In the genomic region with DNA sequence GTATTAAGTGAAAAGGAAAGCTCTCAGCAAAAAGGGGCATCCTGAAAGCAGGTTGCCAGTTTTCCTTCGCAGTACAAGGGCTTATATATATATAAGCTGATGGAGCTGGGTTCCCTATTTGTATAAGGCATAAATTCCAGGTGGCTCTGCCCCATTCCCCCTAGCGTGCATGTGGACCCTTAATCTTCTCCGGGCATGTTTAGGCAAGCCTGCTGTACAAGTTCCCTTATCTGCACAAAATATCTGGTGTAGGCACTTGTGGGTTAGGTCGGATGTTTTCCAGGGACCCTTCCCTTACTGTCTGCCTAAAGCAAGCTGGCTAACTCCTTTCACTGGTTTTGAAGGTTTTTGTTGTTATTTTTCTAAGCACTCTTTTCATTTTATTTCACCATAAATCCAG, we compare ENCODE assay signal across 17 cellular contexts.
DNase-seq lines count a peak whose midpoint lies in the region; ATAC-seq and TF ChIP-seq lines count a peak whose summit lies in the region.
"Had no signal": no experiment of that assay in that cellular context is flagged by ENCODE, and none has a peak within 500 bp of the region (broad histone marks: within the 10 kb centered on the region; RNA-seq: fewer than 3 reads in every experiment).

No MANE protein-coding gene starts in this region.

- DNase-seq in CD4-positive, alpha-beta memory T cell = no peak
- DNase-seq in NCI-H524 treated with DMSO at 0.1 percent for 48 hours (lab: John Stamatoyannopoulos, UW) (peak; percentile 41), NCI-H82 (lab: John Stamatoyannopoulos, UW) (no peak), NCI-H2081 (lab: John Stamatoyannopoulos, UW) (no peak)
- no peak for DNase-seq in activated T-helper 2 cell treated with anti-CD3 and anti-CD28 coated beads, Interferon-gamma antibody, Interleukin-2, Interleukin-4, amounts not matched to agents 10 μg/mL and 5 μg/mL and 100 μg/mL, durations not matched to agents 14 hours and 24 hours and 36 hours (ENCODE audit: low spot score)
- DNase-seq: activated CD4-positive, alpha-beta T cell treated with anti-CD3 and anti-CD28 coated beads, Interleukin-2, amount 50 U/mL, for 4 hours; anterior cingulate cortex; gastrocnemius medialis; naive B cell; NCI-H2081 treated with DMSO at 0.1 percent for 48 hours; psoas muscle; T1000 had no signal

- CTCF ChIA-PET in CD4-positive, alpha-beta memory T cell (lab: Charles Lee; ENCODE audit: partially characterized antibody) = no interaction called here

- no peaks in the 10 kb centered on the region for H3K27me3 ChIP-seq in CD4-positive, alpha-beta memory T cell (ENCODE audit: insufficient read depth, low read length)
- H3K27me3 ChIP-seq: gastrocnemius medialis had no signal

- no peak overlapping the region for H3K4me3 ChIP-seq in CD4-positive, alpha-beta memory T cell (ENCODE audit: low read length in 2 of 2)
- H3K4me3 ChIP-seq: gastrocnemius medialis, psoas muscle had no signal

- POLR2A ChIA-PET in CD4-positive, alpha-beta memory T cell (lab: Charles Lee; ENCODE audit: partially characterized antibody) = no interaction called here

- H3K36me3 Mint-ChIP-seq in CD4-positive, alpha-beta memory T cell = no peaks in the 10 kb centered on the region
- peaks cover 5% of the 10 kb centered on the region for H3K36me3 Mint-ChIP-seq in brain
- H3K36me3 Mint-ChIP-seq in activated T-helper 2 cell treated with anti-CD3 and anti-CD28 coated beads, Interferon-gamma antibody, Interleukin-2, Interleukin-4, amounts not matched to agents 10 μg/mL and 5 μg/mL and 100 μg/mL, durations not matched to agents 14 hours and 24 hours and 36 hours (ENCODE audit: low read depth) = no peaks in the 10 kb centered on the region
- H3K36me3 Mint-ChIP-seq: naive B cell had no signal

- H3K4me1 Mint-ChIP-seq in CD4-positive, alpha-beta memory T cell = peaks cover 4 to 6% (median 5%) of the 10 kb centered on the region in 4 donors
- peaks cover 41% of the 10 kb centered on the region for H3K4me1 Mint-ChIP-seq in brain
- H3K4me1 Mint-ChIP-seq in activated T-helper 2 cell treated with anti-CD3 and anti-CD28 coated beads, Interferon-gamma antibody, Interleukin-2, Interleukin-4, amounts not matched to agents 10 μg/mL and 5 μg/mL and 100 μg/mL, durations not matched to agents 14 hours and 24 hours and 36 hours (ENCODE audit: low read depth) = peaks cover 6% of the 10 kb centered on the region
- H3K4me1 Mint-ChIP-seq: activated T-helper 17 cell treated with anti-CD3 and anti-CD28 coated beads, Interleukin-2, amount 50 U/mL, for 72 hours; naive B cell had no signal

- ATAC-seq in GM19035 (IDR thresholded peaks at IDR 0.05; ENCODE audit: unreplicated experiment) (peak; percentile 33), GM21619 (IDR thresholded peaks at IDR 0.05; ENCODE audit: unreplicated experiment) (no peak)
- ATAC-seq: gastrocnemius medialis, psoas muscle had no signal

- no peaks in the 10 kb centered on the region for H3K9me3 ChIP-seq in CD4-positive, alpha-beta memory T cell (ENCODE audit: control insufficient read depth in 1 of 2, low read length in 2 of 2)
- H3K9me3 ChIP-seq: gastrocnemius medialis, psoas muscle had no signal

- no peak overlapping the region for H3K27ac Mint-ChIP-seq in CD4-positive, alpha-beta memory T cell
- peak overlapping the region in 4 of 5 experiments; percentile 18 to 79 (median 58) for H3K27ac Mint-ChIP-seq in brain
- no peak overlapping the region for H3K27ac Mint-ChIP-seq in activated T-helper 2 cell treated with anti-CD3 and anti-CD28 coated beads, Interferon-gamma antibody, Interleukin-2, Interleukin-4, amounts not matched to agents 10 μg/mL and 5 μg/mL and 100 μg/mL, durations not matched to agents 14 hours and 24 hours and 36 hours
- H3K27ac Mint-ChIP-seq: activated T-helper 17 cell treated with anti-CD3 and anti-CD28 coated beads, Interleukin-2, amount 50 U/mL, for 72 hours; naive B cell had no signal

- no peaks in the 10 kb centered on the region for H3K4me1 ChIP-seq in CD4-positive, alpha-beta memory T cell (ENCODE audit: insufficient read depth, low read length)
- H3K4me1 ChIP-seq: gastrocnemius medialis, psoas muscle had no signal

- H3K4me3 Mint-ChIP-seq in CD4-positive, alpha-beta memory T cell = peak overlapping the region in 5 of 8 donors; percentile 16 to 68 (median 30)
- peak overlapping the region in 1 of 5 experiments; percentile 66 for H3K4me3 Mint-ChIP-seq in brain
- no peak overlapping the region for H3K4me3 Mint-ChIP-seq in activated T-helper 2 cell treated with anti-CD3 and anti-CD28 coated beads, Interferon-gamma antibody, Interleukin-2, Interleukin-4, amounts not matched to agents 10 μg/mL and 5 μg/mL and 100 μg/mL, durations not matched to agents 14 hours and 24 hours and 36 hours (ENCODE audit: low read depth)
- H3K4me3 Mint-ChIP-seq: naive B cell had no signal

- H3K36me3 ChIP-seq in CD4-positive, alpha-beta memory T cell (ENCODE audit: insufficient read depth, low read length) = no peaks in the 10 kb centered on the region
- H3K36me3 ChIP-seq: gastrocnemius medialis had no signal

- no peak overlapping the region for H3K27ac ChIP-seq in CD4-positive, alpha-beta memory T cell (ENCODE audit: low read depth, low read length)
- H3K27ac ChIP-seq: epithelial cell of prostate, gastrocnemius medialis, psoas muscle had no signal

- intact Hi-C loops in CD4-positive, alpha-beta memory T cell (cut with micrococcal nuclease) = no loop called here
- intact Hi-C loops in activated T-helper 2 cell treated with anti-CD3 and anti-CD28 coated beads, Interferon-gamma antibody, Interleukin-2, Interleukin-4, amounts not matched to agents 10 μg/mL and 5 μg/mL and 100 μg/mL, durations not matched to agents 14 hours and 24 hours and 36 hours (cut with micrococcal nuclease) = loop anchor here (10.0 kb wide), 1 partner anchor 308 kb away; no protein-coding TSS in a partner anchor

- TF ChIP-seq CTCF in brain (conservative IDR thresholded peaks at IDR 0.05) = no peak

- no peaks in the 10 kb centered on the region for H3K27me3 Mint-ChIP-seq in CD4-positive, alpha-beta memory T cell
- no peaks in the 10 kb centered on the region for H3K27me3 Mint-ChIP-seq in brain
- peaks cover 3% of the 10 kb centered on the region for H3K27me3 Mint-ChIP-seq in activated T-helper 2 cell treated with anti-CD3 and anti-CD28 coated beads, Interferon-gamma antibody, Interleukin-2, Interleukin-4, amounts not matched to agents 10 μg/mL and 5 μg/mL and 100 μg/mL, durations not matched to agents 14 hours and 24 hours and 36 hours (ENCODE audit: low read depth)
- H3K27me3 Mint-ChIP-seq: activated T-helper 17 cell treated with anti-CD3 and anti-CD28 coated beads, Interleukin-2, amount 50 U/mL, for 72 hours; naive B cell had no signal

- no peaks in the 10 kb centered on the region for H3K9me3 Mint-ChIP-seq in CD4-positive, alpha-beta memory T cell
- H3K9me3 Mint-ChIP-seq in brain = peaks cover 0 to 11% (median 0%) of the 10 kb centered on the region in 5 experiments
- H3K9me3 Mint-ChIP-seq in activated T-helper 2 cell treated with anti-CD3 and anti-CD28 coated beads, Interferon-gamma antibody, Interleukin-2, Interleukin-4, amounts not matched to agents 10 μg/mL and 5 μg/mL and 100 μg/mL, durations not matched to agents 14 hours and 24 hours and 36 hours = no peaks in the 10 kb centered on the region
- H3K9me3 Mint-ChIP-seq: activated T-helper 17 cell treated with anti-CD3 and anti-CD28 coated beads, Interleukin-2, amount 50 U/mL, for 72 hours; naive B cell had no signal

Comparison
In these comparisons a context has a peak if more than half of its experiments do, and no peak if none do; other contexts are left out.
1. H3K27ac Mint-ChIP-seq: peak in brain (4 of 5); none in CD4-positive, alpha-beta memory T cell (0 of 7) and activated T-helper 2 cell treated with anti-CD3 and anti-CD28 coated beads, Interferon-gamma antibody, Interleukin-2, Interleukin-4, amounts not matched to agents 10 μg/mL and 5 μg/mL and 100 μg/mL, durations not matched to agents 14 hours and 24 hours and 36 hours (single experiment).